1 cellular context compared by ENCODE assay signal in genomic region chr1:91278754-91279153, GRCh38.
TF ChIP-seq lines count a peak whose summit lies in the region.

No MANE protein-coding gene starts in this region.

TF ChIP-seq in GM23338, 12 proteins besides CTCF, POLR2A, EP300 and RAD21 (continued from another document):
- TF ChIP-seq ZNF462 (CRISPR knock-in tag; IDR thresholded peaks at IDR 0.05): no peak
- no peak for TF ChIP-seq POLR2AphosphoS5 (IDR thresholded peaks at IDR 0.05; ENCODE audit: low read depth)
- no peak for TF ChIP-seq EZH2 (IDR thresholded peaks at IDR 0.05; ENCODE audit: low read depth, unreplicated experiment)
- no peak for TF ChIP-seq NANOG (IDR thresholded peaks at IDR 0.05; ENCODE audit: borderline replicate concordance)
- TF ChIP-seq EZH2phosphoT487 (IDR thresholded peaks at IDR 0.05; ENCODE audit: unreplicated experiment): no peak
- no peak for TF ChIP-seq STAT1 (IDR thresholded peaks at IDR 0.05; ENCODE audit: unreplicated experiment)
- TF ChIP-seq JUNB (IDR thresholded peaks at IDR 0.05; ENCODE audit: unreplicated experiment): no peak
- TF ChIP-seq CREB1 (CRISPR knock-in tag; IDR thresholded peaks at IDR 0.05; ENCODE audit: low read depth): no peak
- TF ChIP-seq ETS1 (IDR thresholded peaks at IDR 0.05): no peak
